Comparison of ENCODE assay signal across 8 cellular contexts in genomic region chr14:50039734-50040400, GRCh38.
A peak's percentile ranks its signal among the peaks of the same experiment; 100 is the strongest.
DNase-seq lines count a peak whose midpoint lies in the region; ATAC-seq, FAIRE-seq and TF ChIP-seq lines count a peak whose summit lies in the region.

No MANE protein-coding gene starts in this region.

- FAIRE-seq in pancreas (lab: Jason Lieb, UNC), result no peak

- peak overlapping the region; percentile 7 for H3K27ac ChIP-seq in colonic mucosa
- peak overlapping the region in 1 of 4 donors; percentile 22 for H3K27ac ChIP-seq in pancreas

- no peaks in the 10 kb centered on the region for H3K27me3 ChIP-seq in colonic mucosa
- H3K27me3 ChIP-seq in pancreas, result no peaks in the 10 kb centered on the region

- ATAC-seq in pancreas, result peak in 3 of 4 donors; percentile 20 to 55 (median 26)
- no peak for ATAC-seq in GM18502 (IDR thresholded peaks at IDR 0.05; ENCODE audit: poor library complexity, unreplicated experiment)
- no peak for ATAC-seq in HG03521 (IDR thresholded peaks at IDR 0.05; ENCODE audit: unreplicated experiment)

- H3K9me3 Mint-ChIP-seq in endothelial cell (ENCODE audit: unreplicated experiment), result no peaks in the 10 kb centered on the region

- DNase-seq in Daoy (ENCODE audit: low read depth) (peak; percentile 87), NOMO-1 (lab: John Stamatoyannopoulos, UW; ENCODE audit: unreplicated experiment in 2 of 2) (peak; percentile 42 to 60), colonic mucosa (no peak), pancreas (no peak), endothelial cell (ENCODE audit: low spot score) (no peak), NCI-H446 treated with DMSO at 0.1 percent for 48 hours (lab: John Stamatoyannopoulos, UW) (no peak)

- H3K4me3 Mint-ChIP-seq in endothelial cell (ENCODE audit: unreplicated experiment), result no peak overlapping the region

- no peaks in the 10 kb centered on the region for H3K9me3 ChIP-seq in colonic mucosa
- H3K9me3 ChIP-seq in pancreas, result no peaks in the 10 kb centered on the region

- H3K4me3 ChIP-seq in colonic mucosa (no peak overlapping the region), pancreas (no peak overlapping the region)

- no peaks in the 10 kb centered on the region for H3K36me3 Mint-ChIP-seq in endothelial cell (ENCODE audit: low read depth, unreplicated experiment)

- intact Hi-C loops in colonic mucosa (cut with DNase I), result loop anchor here (5.0 to 10.0 kb wide), 2 partner anchors 55 to 173 kb away; no protein-coding TSS in a partner anchor
- intact Hi-C loops in pancreas (cut with DNase I), result no loop called here

- peaks cover 2% of the 10 kb centered on the region for H3K27me3 Mint-ChIP-seq in endothelial cell (ENCODE audit: unreplicated experiment)

- H3K36me3 ChIP-seq in colonic mucosa, result no peaks in the 10 kb centered on the region
- no peaks in the 10 kb centered on the region for H3K36me3 ChIP-seq in pancreas

- 84 to 91% methylated on average over 9 of the region's 9 CpGs for WGBS in pancreas, 2 donors

- H3K4me1 Mint-ChIP-seq in endothelial cell (ENCODE audit: unreplicated experiment), result peaks cover 25% of the 10 kb centered on the region

- no peak for TF ChIP-seq CTCF in colonic mucosa (IDR thresholded peaks at IDR 0.05)
- no peak for TF ChIP-seq CTCF in pancreas (IDR thresholded peaks at IDR 0.05)
- TF ChIP-seq CTCF in endothelial cell (IDR thresholded peaks at IDR 0.05; ENCODE audit: unreplicated experiment), result no peak

- H3K9ac ChIP-seq in colonic mucosa (ENCODE audit: low read depth in 2 of 2, low read length in 2 of 2), result peak overlapping the region in 1 of 2 donors; percentile 67

- H3K27ac Mint-ChIP-seq in endothelial cell (ENCODE audit: unreplicated experiment), result no peak overlapping the region

- peaks cover 16% of the 10 kb centered on the region for H3K4me1 ChIP-seq in colonic mucosa
- peaks cover 0 to 14% (median 13%) of the 10 kb centered on the region in 3 donors for H3K4me1 ChIP-seq in pancreas

Comparison
In these comparisons a context has a peak if more than half of its experiments do, and no peak if none do; other contexts are left out.
1. DNase-seq: peak in Daoy (single experiment) and NOMO-1 (2 of 2); none in colonic mucosa (single experiment), pancreas (0 of 6), endothelial cell (single experiment) and NCI-H446 treated with DMSO at 0.1 percent for 48 hours (single experiment).
2. ATAC-seq: peak in pancreas (3 of 4); none in GM18502 (single experiment) and HG03521 (single experiment).